In the genomic region with DNA sequence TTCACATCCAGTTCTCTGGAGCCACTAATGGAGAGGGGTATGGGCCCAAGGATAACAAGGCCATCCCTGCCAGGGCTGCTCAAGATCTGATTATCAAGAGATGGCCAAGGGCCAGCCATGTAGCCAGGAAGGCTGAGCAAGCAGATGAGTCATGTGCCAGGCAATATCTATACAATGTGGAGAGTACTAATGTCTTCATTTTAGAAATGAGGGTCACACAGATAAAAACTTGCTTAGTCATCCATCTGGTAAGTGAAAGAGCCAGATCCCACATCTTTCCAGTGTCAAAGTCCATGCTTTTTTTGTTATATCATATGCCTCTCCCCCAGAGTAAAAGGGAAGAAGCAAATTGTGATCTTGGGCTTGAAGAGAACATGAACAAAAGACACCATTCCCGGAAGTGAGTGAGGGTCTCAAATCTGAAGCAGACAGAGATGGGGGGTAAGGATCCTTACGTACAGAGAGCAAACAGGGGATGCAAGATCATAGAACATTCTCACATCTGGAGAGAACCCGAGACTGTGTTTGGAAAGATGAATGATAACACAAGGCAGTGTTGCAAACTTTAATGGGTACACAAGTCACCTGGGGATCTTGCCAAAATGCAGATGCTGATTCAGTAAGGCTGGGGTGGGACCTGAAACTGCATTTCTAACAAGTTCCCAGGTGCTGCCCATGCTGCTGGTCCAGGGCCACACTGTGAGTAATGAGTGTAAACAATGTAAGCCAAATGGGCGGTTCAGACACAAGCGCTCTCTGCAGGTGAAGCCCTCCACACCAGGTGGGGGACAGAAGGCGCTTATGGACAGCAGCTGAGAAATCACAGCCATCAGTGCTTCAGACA, we compare ENCODE assay signal across 1 cellular context.
TF ChIP-seq lines count a peak whose summit lies in the region.

No MANE protein-coding gene starts in this region.

TF ChIP-seq in HepG2, 621 proteins besides CTCF, POLR2A, EP300 and RAD21 (continued from another document and continues in another):
- TF ChIP-seq ARID3A (IDR thresholded peaks at IDR 0.05; ENCODE audit: low read depth, low read length) = no peak
- TF ChIP-seq, protein P1, sequence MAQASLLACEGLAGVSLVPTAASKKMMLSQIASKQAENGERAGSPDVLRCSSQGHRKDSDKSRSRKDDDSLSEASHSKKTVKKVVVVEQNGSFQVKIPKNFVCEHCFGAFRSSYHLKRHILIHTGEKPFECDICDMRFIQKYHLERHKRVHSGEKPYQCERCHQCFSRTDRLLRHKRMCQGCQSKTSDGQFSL (CRISPR knock-in tag; IDR thresholded peaks at IDR 0.05) = no peak
- peak; percentile 29; the same call in 1 of the 2 replicates for TF ChIP-seq STAG1 (CRISPR knock-in tag; IDR thresholded peaks at IDR 0.05)
- TF ChIP-seq ZNF543 (CRISPR knock-in tag; IDR thresholded peaks at IDR 0.05) = no peak
- no peak for TF ChIP-seq SP4 (CRISPR knock-in tag; IDR thresholded peaks at IDR 0.05)
- TF ChIP-seq CBX1 (IDR thresholded peaks at IDR 0.05; ENCODE audit: low read depth) = no peak
- TF ChIP-seq, protein P2, sequence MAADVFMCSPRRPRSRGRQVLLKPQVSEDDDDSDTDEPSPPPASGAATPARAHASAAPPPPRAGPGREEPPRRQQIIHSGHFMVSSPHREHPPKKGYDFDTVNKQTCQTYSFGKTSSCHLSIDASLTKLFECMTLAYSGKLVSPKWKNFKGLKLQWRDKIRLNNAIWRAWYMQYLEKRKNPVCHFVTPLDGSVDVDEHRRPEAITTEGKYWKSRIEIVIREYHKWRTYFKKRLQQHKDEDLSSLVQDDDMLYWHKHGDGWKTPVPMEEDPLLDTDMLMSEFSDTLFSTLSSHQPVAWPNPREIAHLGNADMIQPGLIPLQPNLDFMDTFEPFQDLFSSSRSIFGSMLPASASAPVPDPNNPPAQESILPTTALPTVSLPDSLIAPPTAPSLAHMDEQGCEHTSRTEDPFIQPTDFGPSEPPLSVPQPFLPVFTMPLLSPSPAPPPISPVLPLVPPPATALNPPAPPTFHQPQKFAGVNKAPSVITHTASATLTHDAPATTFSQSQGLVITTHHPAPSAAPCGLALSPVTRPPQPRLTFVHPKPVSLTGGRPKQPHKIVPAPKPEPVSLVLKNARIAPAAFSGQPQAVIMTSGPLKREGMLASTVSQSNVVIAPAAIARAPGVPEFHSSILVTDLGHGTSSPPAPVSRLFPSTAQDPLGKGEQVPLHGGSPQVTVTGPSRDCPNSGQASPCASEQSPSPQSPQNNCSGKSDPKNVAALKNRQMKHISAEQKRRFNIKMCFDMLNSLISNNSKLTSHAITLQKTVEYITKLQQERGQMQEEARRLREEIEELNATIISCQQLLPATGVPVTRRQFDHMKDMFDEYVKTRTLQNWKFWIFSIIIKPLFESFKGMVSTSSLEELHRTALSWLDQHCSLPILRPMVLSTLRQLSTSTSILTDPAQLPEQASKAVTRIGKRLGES (CRISPR knock-in tag; IDR thresholded peaks at IDR 0.05; ENCODE audit: borderline replicate concordance) = no peak
- no peak for TF ChIP-seq REXO4 (CRISPR knock-in tag; IDR thresholded peaks at IDR 0.05; ENCODE audit: borderline replicate concordance)
- TF ChIP-seq TARDBP (CRISPR knock-in tag; IDR thresholded peaks at IDR 0.05) = no peak
- TF ChIP-seq ZNF792 (CRISPR knock-in tag; IDR thresholded peaks at IDR 0.05) = no peak
- TF ChIP-seq TP53 (CRISPR knock-in tag; conservative IDR thresholded peaks at IDR 0.05) = no peak
- TF ChIP-seq JUND (CRISPR knock-in tag; IDR thresholded peaks at IDR 0.05) = no peak
- TF ChIP-seq ZNF607 (CRISPR knock-in tag; IDR thresholded peaks at IDR 0.05; ENCODE audit: borderline replicate concordance) = 0 out of 2 replicates have a peak, but pooled peaks have one; percentile 29
- TF ChIP-seq, protein P3, sequence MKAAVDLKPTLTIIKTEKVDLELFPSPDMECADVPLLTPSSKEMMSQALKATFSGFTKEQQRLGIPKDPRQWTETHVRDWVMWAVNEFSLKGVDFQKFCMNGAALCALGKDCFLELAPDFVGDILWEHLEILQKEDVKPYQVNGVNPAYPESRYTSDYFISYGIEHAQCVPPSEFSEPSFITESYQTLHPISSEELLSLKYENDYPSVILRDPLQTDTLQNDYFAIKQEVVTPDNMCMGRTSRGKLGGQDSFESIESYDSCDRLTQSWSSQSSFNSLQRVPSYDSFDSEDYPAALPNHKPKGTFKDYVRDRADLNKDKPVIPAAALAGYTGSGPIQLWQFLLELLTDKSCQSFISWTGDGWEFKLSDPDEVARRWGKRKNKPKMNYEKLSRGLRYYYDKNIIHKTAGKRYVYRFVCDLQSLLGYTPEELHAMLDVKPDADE (CRISPR knock-in tag; IDR thresholded peaks at IDR 0.05) = no peak
- TF ChIP-seq ESRRA (CRISPR knock-in tag; IDR thresholded peaks at IDR 0.05; ENCODE audit: low read depth) = no peak
- 0 out of 2 replicates have a peak, but pooled peaks have one; percentile 26 for TF ChIP-seq HNF1B (CRISPR knock-in tag; IDR thresholded peaks at IDR 0.05)
- no peak for TF ChIP-seq ZNF639 (CRISPR knock-in tag; conservative IDR thresholded peaks at IDR 0.05)
- TF ChIP-seq KAT8 (CRISPR knock-in tag; IDR thresholded peaks at IDR 0.05) = no peak
- no peak for TF ChIP-seq GATAD1 (CRISPR knock-in tag; IDR thresholded peaks at IDR 0.05)
- 0 out of 2 replicates have a peak, but pooled peaks have one; percentile 29 for TF ChIP-seq ZNF556 (CRISPR knock-in tag; IDR thresholded peaks at IDR 0.05; ENCODE audit: borderline replicate concordance)
- TF ChIP-seq ZNF30 (CRISPR knock-in tag; IDR thresholded peaks at IDR 0.05) = no peak
- TF ChIP-seq ZBTB44 (CRISPR knock-in tag; IDR thresholded peaks at IDR 0.05) = no peak
- TF ChIP-seq ZNF205 (CRISPR knock-in tag; IDR thresholded peaks at IDR 0.05) = no peak
- TF ChIP-seq EHMT2 (IDR thresholded peaks at IDR 0.05; ENCODE audit: borderline replicate concordance, low read depth, low read length) = no peak
- peak; percentile 67; the same call in 1 of the 2 replicates for TF ChIP-seq ZNF644 (CRISPR knock-in tag; IDR thresholded peaks at IDR 0.05; ENCODE audit: low read depth)
- no peak for TF ChIP-seq IKZF5 (CRISPR knock-in tag; IDR thresholded peaks at IDR 0.05)
- 0 out of 2 replicates have a peak, but pooled peaks have one; percentile 16 for TF ChIP-seq ZNF788 (CRISPR knock-in tag; IDR thresholded peaks at IDR 0.05; ENCODE audit: borderline replicate concordance)
- TF ChIP-seq, protein P4, sequence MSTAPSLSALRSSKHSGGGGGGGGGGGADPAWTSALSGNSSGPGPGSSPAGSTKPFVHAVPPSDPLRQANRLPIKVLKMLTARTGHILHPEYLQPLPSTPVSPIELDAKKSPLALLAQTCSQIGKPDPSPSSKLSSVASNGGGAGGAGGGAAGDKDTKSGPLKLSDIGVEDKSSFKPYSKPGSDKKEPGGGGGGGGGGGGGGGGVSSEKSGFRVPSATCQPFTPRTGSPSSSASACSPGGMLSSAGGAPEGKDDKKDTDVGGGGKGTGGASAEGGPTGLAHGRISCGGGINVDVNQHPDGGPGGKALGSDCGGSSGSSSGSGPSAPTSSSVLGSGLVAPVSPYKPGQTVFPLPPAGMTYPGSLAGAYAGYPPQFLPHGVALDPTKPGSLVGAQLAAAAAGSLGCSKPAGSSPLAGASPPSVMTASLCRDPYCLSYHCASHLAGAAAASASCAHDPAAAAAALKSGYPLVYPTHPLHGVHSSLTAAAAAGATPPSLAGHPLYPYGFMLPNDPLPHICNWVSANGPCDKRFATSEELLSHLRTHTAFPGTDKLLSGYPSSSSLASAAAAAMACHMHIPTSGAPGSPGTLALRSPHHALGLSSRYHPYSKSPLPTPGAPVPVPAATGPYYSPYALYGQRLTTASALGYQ (CRISPR knock-in tag; IDR thresholded peaks at IDR 0.05) = no peak
- TF ChIP-seq ELF3 (CRISPR knock-in tag; IDR thresholded peaks at IDR 0.05) = no peak
- TF ChIP-seq AHR (CRISPR knock-in tag; IDR thresholded peaks at IDR 0.05) = no peak
- TF ChIP-seq NFE2 (CRISPR knock-in tag; IDR thresholded peaks at IDR 0.05) = peak; percentile 62; the same call in 1 of the 2 replicates
- no peak for TF ChIP-seq ZNF652 (CRISPR knock-in tag; IDR thresholded peaks at IDR 0.05; ENCODE audit: borderline replicate concordance, low read depth)
- no peak for TF ChIP-seq CBFB (CRISPR knock-in tag; IDR thresholded peaks at IDR 0.05)
- TF ChIP-seq SMARCE1 (IDR thresholded peaks at IDR 0.05; ENCODE audit: borderline replicate concordance) = no peak
- no peak for TF ChIP-seq RFX5 (IDR thresholded peaks at IDR 0.05; ENCODE audit: low read depth, low read length)
- TF ChIP-seq SALL1 (CRISPR knock-in tag; IDR thresholded peaks at IDR 0.05) = peak; percentile 46; the same call in 1 of the 2 replicates
- TF ChIP-seq PPARG (CRISPR knock-in tag; conservative IDR thresholded peaks at IDR 0.05) = no peak
- no peak for TF ChIP-seq SNAI1 (CRISPR knock-in tag; IDR thresholded peaks at IDR 0.05; ENCODE audit: borderline replicate concordance)
- TF ChIP-seq MAF1 (CRISPR knock-in tag; IDR thresholded peaks at IDR 0.05; ENCODE audit: borderline replicate concordance) = no peak
- no peak for TF ChIP-seq ZNF549 (CRISPR knock-in tag; IDR thresholded peaks at IDR 0.05)
- TF ChIP-seq MAFF (IDR thresholded peaks at IDR 0.05; ENCODE audit: low read depth, low read length) = peak; percentile 62
- TF ChIP-seq, protein P5, sequence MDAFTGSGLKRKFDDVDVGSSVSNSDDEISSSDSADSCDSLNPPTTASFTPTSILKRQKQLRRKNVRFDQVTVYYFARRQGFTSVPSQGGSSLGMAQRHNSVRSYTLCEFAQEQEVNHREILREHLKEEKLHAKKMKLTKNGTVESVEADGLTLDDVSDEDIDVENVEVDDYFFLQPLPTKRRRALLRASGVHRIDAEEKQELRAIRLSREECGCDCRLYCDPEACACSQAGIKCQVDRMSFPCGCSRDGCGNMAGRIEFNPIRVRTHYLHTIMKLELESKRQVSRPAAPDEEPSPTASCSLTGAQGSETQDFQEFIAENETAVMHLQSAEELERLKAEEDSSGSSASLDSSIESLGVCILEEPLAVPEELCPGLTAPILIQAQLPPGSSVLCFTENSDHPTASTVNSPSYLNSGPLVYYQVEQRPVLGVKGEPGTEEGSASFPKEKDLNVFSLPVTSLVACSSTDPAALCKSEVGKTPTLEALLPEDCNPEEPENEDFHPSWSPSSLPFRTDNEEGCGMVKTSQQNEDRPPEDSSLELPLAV (CRISPR knock-in tag; conservative IDR thresholded peaks at IDR 0.05; ENCODE audit: low read depth) = no peak
- no peak for TF ChIP-seq CHCHD3 (CRISPR knock-in tag; IDR thresholded peaks at IDR 0.05)
- peak; percentile 62 for TF ChIP-seq HNF4A (CRISPR knock-in tag; IDR thresholded peaks at IDR 0.05)
- TF ChIP-seq HMGA1 (CRISPR knock-in tag; conservative IDR thresholded peaks at IDR 0.05) = no peak
- no peak for TF ChIP-seq NFE2L1 (CRISPR knock-in tag; IDR thresholded peaks at IDR 0.05; ENCODE audit: borderline replicate concordance)
- no peak for TF ChIP-seq RXRA (CRISPR knock-in tag; IDR thresholded peaks at IDR 0.05)
- TF ChIP-seq SOX6 (IDR thresholded peaks at IDR 0.05) = no peak
- peak; percentile 53 for TF ChIP-seq SOX6 (CRISPR knock-in tag; IDR thresholded peaks at IDR 0.05)
- no peak for TF ChIP-seq EED (CRISPR knock-in tag; IDR thresholded peaks at IDR 0.05)
- no peak for TF ChIP-seq RBFOX2 (IDR thresholded peaks at IDR 0.05; ENCODE audit: low read depth, low read length)
- no peak for TF ChIP-seq ZNF510 (CRISPR knock-in tag; IDR thresholded peaks at IDR 0.05; ENCODE audit: low read depth)
